Comparison of ENCODE assay signal across 8 cellular contexts in genomic region chr19:57499332-57499679, GRCh38. TPM values are rescaled to one million over a fixed set of nuclear protein-coding genes. Genes with fewer than 3 reads are reported as not detected.
DNase-seq lines count a peak whose midpoint lies in the region; ATAC-seq and TF ChIP-seq lines count a peak whose summit lies in the region.
"Not testable (repeated sequence)": the region's sequence is repeated elsewhere in the genome, so short reads cannot be mapped to it uniquely, and the experiment has no call there.
"Had no signal": no experiment of that assay in that cellular context is flagged by ENCODE, and none has a peak within 500 bp of the region (broad histone marks: within the 10 kb centered on the region; RNA-seq: fewer than 3 reads in every experiment).

No MANE protein-coding gene starts in this region.

- H3K4me1 ChIP-seq in GM23338 (ENCODE audit: insufficient read depth); thoracic aorta (ENCODE audit: control insufficient read depth in 1 of 2, low read depth in 2 of 2): not testable (repeated sequence)

- not testable (repeated sequence) for TF ChIP-seq CTCF in GM23338 (conservative IDR thresholded peaks at IDR 0.05; ENCODE audit: low read depth in 2 of 2); neural crest cell (conservative IDR thresholded peaks at IDR 0.05); thoracic aorta (IDR thresholded peaks at IDR 0.05)

- not testable (repeated sequence) for H3K4me2 ChIP-seq in GM23338

- not testable (repeated sequence) for H4K20me1 ChIP-seq in GM23338 (replicated peaks; ENCODE audit: insufficient read depth)

- H3K36me3 Mint-ChIP-seq in GM23338 (ENCODE audit: low read depth) (peaks cover 36% of the 10 kb centered on the region), neural crest cell (ENCODE audit: low read depth) (peaks cover 55% of the 10 kb centered on the region)
- peaks cover 48% of the 10 kb centered on the region for H3K36me3 Mint-ChIP-seq in T-helper 1 cell treated with Interleukin-12 subunit alpha and Interleukin-12 subunit beta and Interleukin-4 antibody, amounts not matched to agents 30 μg/mL and 1 μg/mL, for 36 hours (ENCODE audit: low read depth)
- peaks cover 47% of the 10 kb centered on the region for H3K36me3 Mint-ChIP-seq in activated naive CD4-positive, alpha-beta T cell treated with anti-CD3 and anti-CD28 coated beads, Interleukin-2, amount 50 U/mL, for 24 hours

- H3K27me3 ChIP-seq in GM23338 (ENCODE audit: insufficient read depth); thoracic aorta (replicated peaks; ENCODE audit: insufficient read depth): not testable (repeated sequence)

- not testable (repeated sequence) for ATAC-seq in GM23338; thoracic aorta (ENCODE audit: insufficient number of reproducible peaks, low FRiP score, low read depth)

- H3K4me3 ChIP-seq in GM23338: not testable (repeated sequence)
- H3K4me3 ChIP-seq in thoracic aorta: peak overlapping the region; percentile 84

- peaks cover 28% of the 10 kb centered on the region for H3K79me2 ChIP-seq in GM23338 (replicated peaks; ENCODE audit: insufficient read depth)

- not testable (repeated sequence) for H3K9me3 Mint-ChIP-seq in GM23338
- H3K9me3 Mint-ChIP-seq in T-helper 1 cell treated with Interleukin-12 subunit alpha and Interleukin-12 subunit beta and Interleukin-4 antibody, amounts not matched to agents 30 μg/mL and 1 μg/mL, for 36 hours: peaks cover 66% of the 10 kb centered on the region
- peaks cover 28% of the 10 kb centered on the region for H3K9me3 Mint-ChIP-seq in activated naive CD4-positive, alpha-beta T cell treated with anti-CD3 and anti-CD28 coated beads, Interleukin-2, amount 50 U/mL, for 24 hours
- H3K9me3 Mint-ChIP-seq in neural crest cell: peaks cover 43% of the 10 kb centered on the region

- not testable (repeated sequence) for H3K4me1 Mint-ChIP-seq in GM23338
- peaks cover 16% of the 10 kb centered on the region for H3K4me1 Mint-ChIP-seq in T-helper 1 cell treated with Interleukin-12 subunit alpha and Interleukin-12 subunit beta and Interleukin-4 antibody, amounts not matched to agents 30 μg/mL and 1 μg/mL, for 36 hours (ENCODE audit: low read depth)
- H3K4me1 Mint-ChIP-seq in activated naive CD4-positive, alpha-beta T cell treated with anti-CD3 and anti-CD28 coated beads, Interleukin-2, amount 50 U/mL, for 24 hours: peaks cover 36% of the 10 kb centered on the region
- peaks cover 18% of the 10 kb centered on the region for H3K4me1 Mint-ChIP-seq in neural crest cell

- not testable (repeated sequence) for H3K36me3 ChIP-seq in GM23338 (ENCODE audit: insufficient read depth)
- peaks cover 12% of the 10 kb centered on the region for H3K36me3 ChIP-seq in thoracic aorta

- DNase-seq in GM23338 (ENCODE audit: low spot score); neural crest cell (ENCODE audit: low read depth, low spot score); thoracic aorta (ENCODE audit: low spot score): not testable (repeated sequence)
- peak; percentile 32 to 43 for DNase-seq in erythroblast (lab: John Stamatoyannopoulos, UW)

- H3K27me3 Mint-ChIP-seq in GM23338 (ENCODE audit: insufficient read depth, low read depth, poor library complexity); T-helper 1 cell treated with Interleukin-12 subunit alpha and Interleukin-12 subunit beta and Interleukin-4 antibody, amounts not matched to agents 30 μg/mL and 1 μg/mL, for 36 hours (ENCODE audit: low read depth); activated naive CD4-positive, alpha-beta T cell treated with anti-CD3 and anti-CD28 coated beads, Interleukin-2, amount 50 U/mL, for 24 hours; neural crest cell (ENCODE audit: low read depth): not testable (repeated sequence)

- H3K9me3 ChIP-seq in thoracic aorta: peaks cover 36% of the 10 kb centered on the region

- H3K4me3 Mint-ChIP-seq in GM23338 (peak overlapping the region; percentile 82), neural crest cell (peak overlapping the region; percentile 44)
- H3K4me3 Mint-ChIP-seq in T-helper 1 cell treated with Interleukin-12 subunit alpha and Interleukin-12 subunit beta and Interleukin-4 antibody, amounts not matched to agents 30 μg/mL and 1 μg/mL, for 36 hours: peak overlapping the region; percentile 70
- peak overlapping the region; percentile 93 for H3K4me3 Mint-ChIP-seq in activated naive CD4-positive, alpha-beta T cell treated with anti-CD3 and anti-CD28 coated beads, Interleukin-2, amount 50 U/mL, for 24 hours

- H3K27ac ChIP-seq in GM23338 (ENCODE audit: low read depth); thoracic aorta: not testable (repeated sequence)

- not testable (repeated sequence) for TF ChIP-seq POLR2A in erythroblast (IDR thresholded peaks at IDR 0.05; ENCODE audit: low read length)

- H3F3A ChIP-seq in GM23338 (replicated peaks; ENCODE audit: low read depth): not testable (repeated sequence)

- H3K9me2 ChIP-seq in GM23338 (ENCODE audit: insufficient read depth): not testable (repeated sequence)

- H3K27ac Mint-ChIP-seq in GM23338; neural crest cell (ENCODE audit: unreplicated experiment): not testable (repeated sequence)
- peak overlapping the region; percentile 85 for H3K27ac Mint-ChIP-seq in T-helper 1 cell treated with Interleukin-12 subunit alpha and Interleukin-12 subunit beta and Interleukin-4 antibody, amounts not matched to agents 30 μg/mL and 1 μg/mL, for 36 hours
- H3K27ac Mint-ChIP-seq in activated naive CD4-positive, alpha-beta T cell treated with anti-CD3 and anti-CD28 coated beads, Interleukin-2, amount 50 U/mL, for 24 hours: peak overlapping the region; percentile 96

- H2AFZ ChIP-seq in GM23338: not testable (repeated sequence)

RNA-seq across cellular contexts. Expression of gene ZNF773, which starts 0.4 kb away (rescaled TPM):
- total RNA-seq in GM23338 (2014; rRNA removed; shearing (Covaris generic)): 3.8 and 12.9 TPM in 2 replicates
- polyA plus RNA-seq in GM23338 (2016; fragmentation: Nextera tagmentation; extraction: Ambion mirVana): 4.1 and 4.2 TPM in 2 replicates
- total RNA-seq in neural crest cell (8.9 and 11.3 TPM in 2 replicates), thoracic aorta (1 to 10 TPM; 4.3 to 9.5 TPM)

RNA-seq across cellular contexts. Expression of gene ZNF419, which starts 11.8 kb away (rescaled TPM):
- 11.0 and 22.4 TPM in 2 replicates for total RNA-seq in GM23338 (2014; rRNA removed; shearing (Covaris generic))
- polyA plus RNA-seq in GM23338 (2016; fragmentation: Nextera tagmentation; extraction: Ambion mirVana): 4.7 and 5.4 TPM in 2 replicates
- total RNA-seq in neural crest cell: 17.0 and 17.2 TPM in 2 replicates
- total RNA-seq in thoracic aorta: 10 to 100 TPM; 11.6 to 13.1 TPM

RNA-seq across cellular contexts. Expression of gene ZNF772, which starts 21.9 kb away (rescaled TPM):
- total RNA-seq in GM23338 (2014; rRNA removed; shearing (Covaris generic)): 27.7 and 28.0 TPM in 2 replicates
- 2.5 and 3.5 TPM in 2 replicates for polyA plus RNA-seq in GM23338 (2016; fragmentation: Nextera tagmentation; extraction: Ambion mirVana)
- total RNA-seq in neural crest cell (14.6 and 14.9 TPM in 2 replicates), thoracic aorta (1 to 10 TPM; 2.7 to 6.6 TPM)

RNA-seq across cellular contexts. Expression of gene ZNF549, which starts 27.9 kb away (rescaled TPM):
- 10.2 and 11.6 TPM in 2 replicates for total RNA-seq in GM23338 (2014; rRNA removed; shearing (Covaris generic))
- 3.5 and 4.3 TPM in 2 replicates for polyA plus RNA-seq in GM23338 (2016; fragmentation: Nextera tagmentation; extraction: Ambion mirVana)
- 10.3 and 10.6 TPM in 2 replicates for total RNA-seq in neural crest cell
- total RNA-seq in thoracic aorta: 1 to 10 TPM; 5.7 to 8.3 TPM

RNA-seq across cellular contexts. Expression of gene VN1R1, which starts 42.4 kb away (rescaled TPM):
- 1.5 and 2.7 TPM in 2 replicates for total RNA-seq in GM23338 (2014; rRNA removed; shearing (Covaris generic))
- polyA plus RNA-seq in GM23338 (2016; fragmentation: Nextera tagmentation; extraction: Ambion mirVana): 0.54 and 1.2 TPM in 2 replicates
- 0.72 and 0.82 TPM in 2 replicates for total RNA-seq in neural crest cell
- 1 to 10 TPM in 1 of 2 donors, under 1 TPM in 1; 0.95 to 1.5 TPM for total RNA-seq in thoracic aorta
- total RNA-seq: H7, M059J had no signal
